In genomic region chr10:97127960-97128850, GRCh38 we compare ENCODE assay signal across 13 cellular contexts. TPM values are rescaled to one million over a fixed set of nuclear protein-coding genes. Genes with fewer than 3 reads are reported as not detected.
A peak's percentile ranks its signal among the peaks of the same experiment; 100 is the strongest.
DNase-seq lines count a peak whose midpoint lies in the region; TF ChIP-seq lines count a peak whose summit lies in the region.
"Had no signal": no experiment of that assay in that cellular context is flagged by ENCODE, and none has a peak within 500 bp of the region (broad histone marks: within the 10 kb centered on the region; RNA-seq: fewer than 3 reads in every experiment).

No MANE protein-coding gene starts in this region.

- no peak for TF ChIP-seq CTCF in lower leg skin (IDR thresholded peaks at IDR 0.05)

- intact Hi-C loops in lower leg skin (cut with DNase I; ENCODE audit: low total_unique reads) = no loop called here

- in situ Hi-C loops in G401 (cut with HindIII; ENCODE audit: low sequenced_read_pairs) = no loop called here

- no peak overlapping the region for H3K4me3 ChIP-seq in lower leg skin (ENCODE audit: low read depth, poor library complexity, severe bottlenecking)
- H3K4me3 ChIP-seq: smooth muscle cell had no signal

- 57 to 61% methylated on average over 15 of the region's 15 CpGs for WGBS in lower leg skin, 2 donors

- DNase-seq in G401 (ENCODE audit: low spot score) (peak; percentile 41), NCI-H187 treated with DMSO at 0.1 percent for 48 hours (lab: John Stamatoyannopoulos, UW) (peak; percentile 61), cerebellum (ENCODE audit: low spot score) (peak; percentile 7), pons (ENCODE audit: low spot score) (peak; percentile 43), lower leg skin (ENCODE audit: low spot score in 2 of 2) (no peak), HK-2 (ENCODE audit: unreplicated experiment) (no peak), GF-D8 (lab: John Stamatoyannopoulos, UW) (no peak), GOT3 (lab: John Stamatoyannopoulos, UW) (no peak)
- DNase-seq: activated CD4-positive, CD25-positive, alpha-beta regulatory T cell treated with anti-CD3 and anti-CD28 coated beads, Interleukin-2, amount 50 U/mL, for 72 hours; activated T-cell treated with anti-CD3 and anti-CD28 coated beads, Interleukin-2, amount 50 U/mL, for 1 hour; MM.1S; naive thymus-derived CD8-positive, alpha-beta T cell had no signal

- TF ChIP-seq POLR2A in lower leg skin (IDR thresholded peaks at IDR 0.05) = no peak

RNA-seq across cellular contexts. Expression of gene SLIT1, which starts 57.6 kb away (rescaled TPM):
- 0.06 and 0.20 TPM in 2 replicates for total RNA-seq in G401 (2014; rRNA removed; shearing (Covaris generic))
- total RNA-seq in cerebellum (23.2 TPM), lower leg skin (not detected)
- total RNA-seq: smooth muscle cell had no signal

Comparison
In these comparisons a context has a peak if more than half of its experiments do, and no peak if none do; other contexts are left out.
1. DNase-seq: peak in G401 (single experiment), NCI-H187 treated with DMSO at 0.1 percent for 48 hours (single experiment), cerebellum (single experiment) and pons (single experiment); none in lower leg skin (0 of 2), HK-2 (single experiment), GF-D8 (single experiment) and GOT3 (single experiment).
2. RNA of gene SLIT1, which starts 57.6 kb away (total RNA-seq): 23.2 TPM in cerebellum (single experiment); 0.06 to 0.20 TPM in G401 and not detected in lower leg skin; every median in the first group is over 10 times any median in the second.